1 cellular context compared by ENCODE assay signal in genomic region chr13:97914537-97914936, GRCh38.
TF ChIP-seq lines count a peak whose summit lies in the region.

No MANE protein-coding gene starts in this region.

TF ChIP-seq in IMR-90, 13 proteins besides CTCF, POLR2A, EP300 and RAD21 (continued from another document):
- TF ChIP-seq USF2 (IDR thresholded peaks at IDR 0.05; ENCODE audit: low read depth, low read length) (no peak), ELK1 (IDR thresholded peaks at IDR 0.05; ENCODE audit: borderline replicate concordance, low read depth, low read length) (no peak)
